Comparison of ENCODE assay signal across 18 cellular contexts in the genomic region with DNA sequence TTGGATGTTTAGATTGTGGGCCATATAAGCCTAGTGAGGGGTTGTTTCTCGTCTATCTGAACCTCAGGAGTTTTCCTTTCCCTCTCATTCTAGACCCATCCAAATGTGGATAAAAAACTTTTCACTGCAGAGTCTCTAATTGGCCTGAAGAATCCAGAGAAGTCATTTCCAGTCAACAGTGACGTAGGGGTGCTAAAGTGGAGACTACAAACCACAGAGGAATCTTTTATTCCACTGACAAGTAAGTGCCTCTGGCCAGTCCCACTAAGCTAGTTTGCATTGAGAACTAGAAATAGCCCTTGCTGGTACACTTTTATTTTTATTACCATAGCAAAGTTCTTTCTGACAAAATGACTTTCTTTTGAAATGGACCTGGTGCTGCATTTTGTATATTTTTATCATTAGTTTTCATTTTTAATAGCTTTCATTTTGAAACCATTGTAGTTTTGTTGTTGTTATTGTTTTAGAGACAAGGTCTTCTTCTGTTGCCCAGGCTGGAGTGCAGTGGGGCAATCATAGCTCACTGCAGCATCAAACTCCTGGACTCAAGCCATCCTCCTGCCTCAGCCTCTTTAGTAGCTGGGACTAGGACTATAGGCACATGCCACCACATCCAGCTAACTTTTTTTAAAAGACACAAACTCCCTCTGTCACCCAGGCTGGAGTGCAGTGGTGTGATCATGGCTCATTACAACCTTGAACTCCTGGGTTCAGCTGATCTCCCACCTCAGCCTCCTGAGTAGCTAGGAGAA. TPM values are rescaled to one million over a fixed set of nuclear protein-coding genes. Genes with fewer than 3 reads are reported as not detected.
A peak's percentile ranks its signal among the peaks of the same experiment; 100 is the strongest.
DNase-seq lines count a peak whose midpoint lies in the region; ATAC-seq and TF ChIP-seq lines count a peak whose summit lies in the region.
"Had no signal": no experiment of that assay in that cellular context is flagged by ENCODE, and none has a peak within 500 bp of the region (broad histone marks: within the 10 kb centered on the region; RNA-seq: fewer than 3 reads in every experiment).

No MANE protein-coding gene starts in this region.

- no peak overlapping the region for H3K4me3 Mint-ChIP-seq in T-helper 17 cell
- H3K4me3 Mint-ChIP-seq: activated CD8-positive, alpha-beta T cell treated with anti-CD3 and anti-CD28 coated beads, Interleukin-2, amount 10 ng/mL, durations not matched to agents 7 days and 5 days; endodermal cell; nephron had no signal

- TF ChIP-seq POLR2A in thyroid gland (IDR thresholded peaks at IDR 0.05): no peak

- peaks cover 4% of the 10 kb centered on the region for H3K36me3 Mint-ChIP-seq in T-helper 17 cell (ENCODE audit: low read depth)

- H3K27me3 ChIP-seq in thyroid gland: no peaks in the 10 kb centered on the region
- H3K27me3 ChIP-seq: BLaER1 treated with 17β-estradiol and CSF1 and Interleukin-3, amounts not matched to agents 10 nM and 100 nM; body of pancreas had no signal

- intact Hi-C loops in thyroid gland (cut with DNase I): no loop called here

- TF ChIP-seq CTCF in thyroid gland (IDR thresholded peaks at IDR 0.05) (no peak), GM10248 (IDR thresholded peaks at IDR 0.05; ENCODE audit: control extremely low read depth, extremely low read depth, low read depth, missing control alignments) (no peak)

- H3K4me3 ChIP-seq in thyroid gland (replicated peaks in 1 of 3): no peak overlapping the region
- H3K4me3 ChIP-seq: BLaER1 treated with 17β-estradiol and CSF1 and Interleukin-3, amounts not matched to agents 10 nM and 100 nM; body of pancreas; GM12878; skin epidermis had no signal

- ATAC-seq in T-helper 17 cell (no peak), GM19467 (IDR thresholded peaks at IDR 0.05; ENCODE audit: unreplicated experiment) (no peak)
- ATAC-seq: activated CD8-positive, alpha-beta T cell treated with anti-CD3 and anti-CD28 coated beads, Interleukin-2, amount 10 ng/mL, durations not matched to agents 7 days and 5 days; body of pancreas; GM12878; stimulated activated naive CD8-positive, alpha-beta T cell treated with anti-CD3 and anti-CD28 coated beads, Interleukin-15, Interleukin-2, amounts not matched to agents 100 U/mL and 50 U/mL, for 24 hours had no signal

- whole genome bisulfite sequencing in thyroid gland, 2 donors: 71 to 78% methylated on average over 2 of the region's 2 CpGs

- CTCF ChIA-PET in GM10248 (lab: Yijun Ruan, JAX): interaction anchor here (0.8 to 7.0 kb wide), 7 partner anchors 10 to 65 kb away, joined by 3 to 68 read pairs (median 4); a partner anchor contains a TSS

- POLR2A ChIA-PET in GM10248 (lab: Yijun Ruan, JAX): interaction anchor here (0.6 kb wide), 1 partner anchor 337 kb away, joined by 4 read pairs; no protein-coding TSS in a partner anchor

- H3K27me3 Mint-ChIP-seq in T-helper 17 cell: no peaks in the 10 kb centered on the region

- peaks cover 7 to 21% of the 10 kb centered on the region in 2 donors for H3K4me1 ChIP-seq in thyroid gland
- H3K4me1 ChIP-seq: body of pancreas had no signal

- H3K4me1 Mint-ChIP-seq in T-helper 17 cell: peaks cover 10% of the 10 kb centered on the region
- H3K4me1 Mint-ChIP-seq: endodermal cell had no signal

- H3K36me3 ChIP-seq in thyroid gland: peaks cover 59 to 65% of the 10 kb centered on the region in 2 donors

- H3K9me3 ChIP-seq in T-helper 17 cell (ENCODE audit: control insufficient read depth, low read length, poor library complexity, severe bottlenecking) (no peaks in the 10 kb centered on the region), thyroid gland (no peaks in the 10 kb centered on the region)
- H3K9me3 ChIP-seq: BLaER1 treated with 17β-estradiol and CSF1 and Interleukin-3, amounts not matched to agents 10 nM and 100 nM; body of pancreas had no signal

- H3K27ac Mint-ChIP-seq in T-helper 17 cell: peak overlapping the region; percentile 24
- H3K27ac Mint-ChIP-seq: activated CD8-positive, alpha-beta T cell treated with anti-CD3 and anti-CD28 coated beads, Interleukin-2, amount 10 ng/mL, durations not matched to agents 7 days and 5 days; activated T-helper 2 cell treated with anti-CD3 and anti-CD28 coated beads, Interferon-gamma antibody, Interleukin-2, Interleukin-4, amounts not matched to agents 10 μg/mL and 5 μg/mL and 100 μg/mL, durations not matched to agents 14 hours and 24 hours and 36 hours; endodermal cell; nephron had no signal

- no peak for DNase-seq in T-helper 17 cell
- peak; percentile 91 for DNase-seq in fibroblast of peridontal ligament (ENCODE audit: extremely low read depth)
- DNase-seq in myocyte (ENCODE audit: low read depth): peak; percentile 55
- DNase-seq in thyroid gland: no peak
- DNase-seq in amniotic stem cell (lab: John Stamatoyannopoulos, UW): no peak
- DNase-seq in GM10248 (ENCODE audit: extremely low spot score): no peak
- DNase-seq: activated CD8-positive, alpha-beta T cell treated with anti-CD3 and anti-CD28 coated beads, Interleukin-2, amount 10 ng/mL, durations not matched to agents 7 days and 5 days; body of pancreas; endodermal cell; NCI-H226; stimulated activated naive CD8-positive, alpha-beta T cell treated with anti-CD3 and anti-CD28 coated beads, Interleukin-15, Interleukin-2, amounts not matched to agents 100 U/mL and 50 U/mL, for 24 hours had no signal

- peak overlapping the region in 2 of 3 donors; percentile 25 to 66 for H3K27ac ChIP-seq in thyroid gland
- H3K27ac ChIP-seq: BLaER1 treated with 17β-estradiol and CSF1 and Interleukin-3, amounts not matched to agents 10 nM and 100 nM; body of pancreas; KMS-11 had no signal

RNA-seq across cellular contexts. Expression of a gene that starts 14.6 kb away (rescaled TPM):
- total RNA-seq in T-helper 17 cell: 1 to 10 TPM; 1.8 to 2.6 TPM
- 135 and 173 TPM in 2 replicates for total RNA-seq in myocyte
- 288 TPM for polyA plus RNA-seq in myocyte (2012)
- 100 to 1,000 TPM in 3 of 4 donors, 10 to 100 TPM in 1; 73.2 to 158 (median 120) TPM for total RNA-seq in thyroid gland

RNA-seq across cellular contexts. Expression of a gene that starts 20.6 kb away (rescaled TPM):
- total RNA-seq in T-helper 17 cell: 10 to 100 TPM; 86.2 to 87.5 TPM
- 110 and 132 TPM in 2 replicates for total RNA-seq in myocyte
- 131 TPM for polyA plus RNA-seq in myocyte (2012)
- total RNA-seq in thyroid gland: 100 to 1,000 TPM; 103 to 157 (median 112) TPM

RNA-seq across cellular contexts. Expression of a gene that starts 27.1 kb away (rescaled TPM):
- total RNA-seq in T-helper 17 cell (1 to 10 TPM; 5.2 to 5.7 TPM), myocyte (26.0 and 41.3 TPM in 2 replicates), thyroid gland (10 to 100 TPM; 35.5 to 91.1 (median 55.5) TPM)
- polyA plus RNA-seq in myocyte (2012): 27.8 TPM

Comparison
In these comparisons a context has a peak if more than half of its experiments do, and no peak if none do; other contexts are left out.
1. DNase-seq: peak in fibroblast of peridontal ligament (single experiment) and myocyte (single experiment); none in T-helper 17 cell (0 of 3), thyroid gland (0 of 2), amniotic stem cell (single experiment) and GM10248 (single experiment).
2. RNA of a gene that starts 14.6 kb away (total RNA-seq): 73.2 to 158 TPM in thyroid gland and 135 to 173 TPM in myocyte; 1.8 to 2.6 TPM in T-helper 17 cell; every median in the first group is over 10 times any median in the second.